In genomic region chr2:112944971-112945370, GRCh38 we compare ENCODE assay signal across 32 cellular contexts. TPM values are rescaled to one million over a fixed set of nuclear protein-coding genes. Genes with fewer than 3 reads are reported as not detected.
DNase-seq lines count a peak whose midpoint lies in the region; ATAC-seq, FAIRE-seq and TF ChIP-seq lines count a peak whose summit lies in the region.
"Had no signal": no experiment of that assay in that cellular context is flagged by ENCODE, and none has a peak within 500 bp of the region (broad histone marks: within the 10 kb centered on the region; RNA-seq: fewer than 3 reads in every experiment).

No MANE protein-coding gene starts in this region.

- TF ChIP-seq RAD21 in HepG2 (CRISPR knock-in tag; IDR thresholded peaks at IDR 0.05): no peak
- no peak for TF ChIP-seq RAD21 in K562 (CRISPR knock-in tag; conservative IDR thresholded peaks at IDR 0.05 in 1 of 2, IDR thresholded peaks at IDR 0.05 in 1 of 2)

- FAIRE-seq in HepG2 (lab: Jason Lieb, UNC) (no peak), K562 (lab: Jason Lieb, UNC) (no peak)
- FAIRE-seq: GM12878, GM12892, GM18507, GM19239 had no signal

- CTCF ChIA-PET in HepG2 (lab: Yijun Ruan, JAX; ENCODE audit: low intra/inter-chr PET ratio, low total read pairs): no interaction called here
- CTCF ChIA-PET in HEK293 (lab: Yijun Ruan, JAX): interaction anchor here (1.0 to 2.0 kb wide), 5 partner anchors 9 to 196 kb away, joined by 3 to 12 read pairs (median 4); no protein-coding TSS in a partner anchor
- CTCF ChIA-PET in K562 (lab: Yijun Ruan, JAX; ENCODE audit: low intra/inter-chr PET ratio): no interaction called here

- in situ Hi-C loops in HepG2 (cut with HindIII; ENCODE audit: extremely low pct_ligation_motif_present, low pct_unique_long_range_greater_than_20kb) (loop anchor here (5.0 kb wide), 1 partner anchor 193 kb away; no protein-coding TSS in a partner anchor), K562 (cut with MboI) (no loop called here)

- 2% methylated on average over 1 of the region's 1 CpG for WGBS in HepG2 (ENCODE audit: low lambda C conversion rate)
- 80% methylated on average over 1 of the region's 1 CpG for WGBS in right lobe of liver (ENCODE audit: insufficient coverage, low coverage, low lambda C conversion rate, missing lambda C conversion rate)
- WGBS in K562 (ENCODE audit: insufficient coverage, low coverage, missing lambda C conversion rate): 0% methylated on average over 1 of the region's 1 CpG

- peaks cover 8% of the 10 kb centered on the region for H3K4me1 ChIP-seq in HepG2 (ENCODE audit: insufficient read depth, low read length)
- peaks cover 0 to 18% (median 4%) of the 10 kb centered on the region in 4 donors for H3K4me1 ChIP-seq in right lobe of liver
- no peaks in the 10 kb centered on the region for H3K4me1 ChIP-seq in HEK293 (ENCODE audit: control insufficient read depth, insufficient read depth, low read length)
- no peaks in the 10 kb centered on the region for H3K4me1 ChIP-seq in K562 (replicated peaks in 1 of 2; ENCODE audit: control insufficient read depth in 2 of 2, insufficient read depth in 2 of 2, low read length in 2 of 2)
- H3K4me1 ChIP-seq: BE2C had no signal

- POLR2A ChIA-PET in HepG2 (lab: Yijun Ruan, JAX): no interaction called here
- POLR2A ChIA-PET in HEK293 (lab: Yijun Ruan, JAX): no interaction called here
- POLR2A ChIA-PET in K562 (lab: Yijun Ruan, JAX): interaction anchor here (0.7 kb wide), 1 partner anchor 110 kb away, joined by 3 read pairs; no protein-coding TSS in a partner anchor

- H3K36me3 ChIP-seq in HepG2 (replicated peaks in 1 of 2; ENCODE audit: control insufficient read depth in 1 of 2, insufficient read depth in 2 of 2, low read length in 2 of 2) (no peaks in the 10 kb centered on the region), right lobe of liver (no peaks in the 10 kb centered on the region), HEK293 (ENCODE audit: control insufficient read depth in 2 of 2, insufficient read depth in 1 of 2, low read length in 2 of 2) (no peaks in the 10 kb centered on the region), K562 (ENCODE audit: control insufficient read depth, insufficient read depth, low read length) (no peaks in the 10 kb centered on the region)
- H3K36me3 ChIP-seq: BE2C had no signal

- no peak overlapping the region for H3K4me3 ChIP-seq in HepG2 (replicated peaks in 1 of 3; ENCODE audit: insufficient read depth in 1 of 3, low read depth in 2 of 3, low read length in 3 of 3)
- H3K4me3 ChIP-seq in right lobe of liver: no peak overlapping the region
- H3K4me3 ChIP-seq in HEK293 (ENCODE audit: low read depth, low read length): no peak overlapping the region
- H3K4me3 ChIP-seq in K562: no peak overlapping the region
- H3K4me3 ChIP-seq: BLaER1, GM12878 had no signal

- H3K9me3 ChIP-seq in HepG2 (ENCODE audit: low read length): peaks cover 18% of the 10 kb centered on the region
- H3K9me3 ChIP-seq in right lobe of liver: no peaks in the 10 kb centered on the region
- H3K9me3 ChIP-seq in HEK293 (ENCODE audit: control insufficient read depth, insufficient read depth, low read depth, low read length): no peaks in the 10 kb centered on the region
- H3K9me3 ChIP-seq in K562 (replicated peaks; ENCODE audit: control insufficient read depth, insufficient read depth, low read depth, low read length): no peaks in the 10 kb centered on the region
- H3K9me3 ChIP-seq: BE2C had no signal

- DNase-seq in HepG2 (ENCODE audit: low spot score): no peak
- no peak for DNase-seq in right lobe of liver
- no peak for DNase-seq in K562 (ENCODE audit: extremely low read depth in 1 of 4, low spot score in 3 of 4)
- no peak for DNase-seq in GM19240 (ENCODE audit: insufficient read length, low spot score)
- no peak for DNase-seq in islet precursor cell
- DNase-seq: ACHN; BE2C; C1 segment of cervical spinal cord; CD4-positive, alpha-beta memory T cell; CD4-positive, CD25-positive, alpha-beta regulatory T cell; CD8-positive, alpha-beta memory T cell; COR-L47; DMS 273 treated with DMSO at 0.1 percent for 48 hours; DMS153; DMS53; DMS79; DND-41; EL; GDM1 had no signal

- no peak for ATAC-seq in HepG2
- no peak for ATAC-seq in right lobe of liver
- no peak for ATAC-seq in K562
- ATAC-seq: GM12878 had no signal

- no peak overlapping the region for H3K9ac ChIP-seq in HepG2 (ENCODE audit: insufficient read depth, low read depth, low read length)
- H3K9ac ChIP-seq in K562 (ENCODE audit: insufficient read depth in 1 of 2, low read depth in 2 of 2, low read length in 2 of 2): no peak overlapping the region
- H3K9ac ChIP-seq: BLaER1 had no signal

- TF ChIP-seq POLR2A in HepG2 (IDR thresholded peaks at IDR 0.05; ENCODE audit: insufficient read depth in 1 of 2, low read depth in 2 of 2, low read length in 2 of 2): no peak
- TF ChIP-seq POLR2A in right lobe of liver (IDR thresholded peaks at IDR 0.05): no peak
- TF ChIP-seq POLR2A in K562 (conservative IDR thresholded peaks at IDR 0.05): no peak

- no peak overlapping the region for H3K27ac ChIP-seq in HepG2 (ENCODE audit: extremely low read length, insufficient read depth, low read length)
- no peak overlapping the region for H3K27ac ChIP-seq in right lobe of liver
- H3K27ac ChIP-seq in HEK293 (ENCODE audit: extremely low read depth, low read depth, low read length): no peak overlapping the region
- H3K27ac ChIP-seq in K562 (ENCODE audit: extremely low read depth, low read depth, low read length): no peak overlapping the region
- H3K27ac ChIP-seq: 22Rv1, BLaER1 had no signal

- H2AFZ ChIP-seq in HepG2 (ENCODE audit: low read length) (no peak overlapping the region), K562 (ENCODE audit: low read depth, low read length) (no peak overlapping the region)

- H3K4me2 ChIP-seq in HepG2 (ENCODE audit: low read depth, low read length): no peak overlapping the region
- H3K4me2 ChIP-seq in K562 (ENCODE audit: insufficient read depth, low read length): no peak overlapping the region
- H3K4me2 ChIP-seq: BLaER1 had no signal

- no peak for TF ChIP-seq CTCF in HepG2 (CRISPR knock-in tag; IDR thresholded peaks at IDR 0.05)
- no peak for TF ChIP-seq CTCF in right lobe of liver (IDR thresholded peaks at IDR 0.05)
- TF ChIP-seq CTCF in HEK293 (tag by site-specific recombination; IDR thresholded peaks at IDR 0.05): no peak
- no peak for TF ChIP-seq CTCF in K562 (IDR thresholded peaks at IDR 0.05 in 2 of 3, conservative IDR thresholded peaks at IDR 0.05 in 1 of 3; ENCODE audit: insufficient read depth in 2 of 3, low read depth in 1 of 3, low read length in 3 of 3)

- H4K20me1 ChIP-seq in HepG2 (ENCODE audit: insufficient read depth, low read length) (no peaks in the 10 kb centered on the region), K562 (replicated peaks; ENCODE audit: control insufficient read depth, insufficient read depth, low read length) (no peaks in the 10 kb centered on the region)
- H4K20me1 ChIP-seq: BLaER1 had no signal

- no peaks in the 10 kb centered on the region for H3K9me1 ChIP-seq in K562 (ENCODE audit: control insufficient read depth, insufficient read depth, low read length)

- H3K27me3 ChIP-seq in HepG2 (ENCODE audit: control insufficient read depth in 1 of 2, insufficient read depth in 2 of 2, low read length in 2 of 2) (no peaks in the 10 kb centered on the region; a peak in 1 of 5 replicates), right lobe of liver (no peaks in the 10 kb centered on the region), K562 (ENCODE audit: control insufficient read depth in 2 of 2, insufficient read depth in 2 of 2, low read length in 2 of 2) (peaks cover 2 to 12% of the 10 kb centered on the region in 2 experiments; a peak in 3 of 5 replicates)
- H3K27me3 ChIP-seq: BE2C, BLaER1 had no signal

- BruUV-seq in HepG2 (replicated peaks; lab: Mats Ljungman, UMichigan) (no TSS peak), K562 (replicated peaks; lab: Mats Ljungman, UMichigan) (no TSS peak)

- TF ChIP-seq EP300 in HepG2 (IDR thresholded peaks at IDR 0.05; ENCODE audit: low read depth in 2 of 2, low read length in 2 of 2) (no peak), HepG2 (CRISPR knock-in tag; IDR thresholded peaks at IDR 0.05; ENCODE audit: borderline replicate concordance) (no peak), K562 (IDR thresholded peaks at IDR 0.05; ENCODE audit: low read length) (no peak)

- H3K79me2 ChIP-seq in HepG2 (ENCODE audit: insufficient read depth, low read length): no peaks in the 10 kb centered on the region
- H3K79me2 ChIP-seq in K562 (ENCODE audit: control insufficient read depth, insufficient read depth, low read length): no peaks in the 10 kb centered on the region

- intact Hi-C loops in HepG2 (cut with micrococcal nuclease; ENCODE audit: unreplicated experiment): loop anchor here (5.0 kb wide), 1 partner anchor 183 kb away; the partner anchor contains the start of gene CKAP2L
- intact Hi-C loops in right lobe of liver (cut with DNase I): loop anchor here in 1 of 2 donors (10.0 kb wide), 1 partner anchor 210 kb away; no protein-coding TSS in a partner anchor
- intact Hi-C loops in K562 (cut with micrococcal nuclease): loop anchor here (5.0 kb wide), 4 partner anchors 58 to 343 kb away; no protein-coding TSS in a partner anchor

RNA-seq across cellular contexts. Expression of gene IL36G, which starts 32.8 kb away (rescaled TPM):
- total RNA-seq in HepG2 (2016; rRNA removed; fragmentation: Illumina TruSeq; extraction: Trizol) (not detected in 2 replicates), right lobe of liver (not detected), K562 (2014; rRNA removed) (not detected in 2 replicates), K562 (2014; rRNA removed; fragmentation: Illumina TruSeq; extraction: Trizol) (not detected in 2 replicates), K562 (2015; rRNA removed; fragmentation: Illumina TruSeq; extraction: Trizol) (not detected in 2 replicates), K562 (2021) (not detected in 2 replicates)
- total RNA-seq in HepG2 (2016; cell fraction: cytosol; rRNA removed; fragmentation: Illumina TruSeq; extraction: Trizol; ENCODE audit: low read depth): not detected in 2 replicates
- total RNA-seq in HepG2 (2016; cell fraction: insoluble cytoplasmic fraction; rRNA removed; fragmentation: Illumina TruSeq; extraction: Trizol): not detected in 2 replicates
- not detected in 2 replicates for total RNA-seq in HepG2 (2016; cell fraction: membrane; rRNA removed; fragmentation: Illumina TruSeq; extraction: Trizol)
- total RNA-seq in HepG2 (2016; cell fraction: nucleus; rRNA removed; fragmentation: Illumina TruSeq; extraction: Trizol): not detected in 2 replicates
- polyA plus RNA-seq in HepG2 (2011; rRNA removed) (0.14 TPM in 1 of 2 replicates, not detected in the other), K562 (2011; rRNA removed) (not detected in 2 replicates), K562 (2014; fragmentation: Illumina TruSeq; extraction: Trizol) (not detected in 2 replicates), K562 (2014; fragmentation: Nextera tagmentation; extraction: Ambion mirVana) (not detected), K562 (2014; rRNA removed) (not detected in 2 replicates)
- not detected in 2 replicates for polyA plus RNA-seq in HepG2 (2011; cell fraction: cytosol; rRNA removed)
- 0.50 and 0.59 TPM in 2 replicates for polyA plus RNA-seq in HepG2 (2011; cell fraction: nucleus; rRNA removed)
- 0.15 TPM in 1 of 2 replicates, not detected in the other for polyA plus RNA-seq in HepG2 (2012)
- polyA plus RNA-seq in HepG2 (2016; cell fraction: cytosol; fragmentation: Illumina TruSeq; extraction: Trizol; ENCODE audit: low read depth): not detected in 2 replicates
- polyA plus RNA-seq in HepG2 (2016; cell fraction: insoluble cytoplasmic fraction; fragmentation: Illumina TruSeq; extraction: Trizol; ENCODE audit: low read depth): not detected in 2 replicates
- polyA plus RNA-seq in HepG2 (2016; cell fraction: membrane; fragmentation: Illumina TruSeq; extraction: Trizol; ENCODE audit: low read depth): not detected in 2 replicates
- polyA plus RNA-seq in HepG2 (2016; cell fraction: nucleus; fragmentation: Illumina TruSeq; extraction: Trizol; ENCODE audit: insufficient read depth, low read depth): not detected in 2 replicates
- polyA minus RNA-seq in HepG2 (2011; rRNA and poly(A)+ RNA removed; ENCODE audit: low replicate concordance): not detected in 2 replicates
- polyA minus RNA-seq in HepG2 (2011; cell fraction: cytosol; rRNA and poly(A)+ RNA removed): not detected in 2 replicates
- polyA minus RNA-seq in HepG2 (2011; cell fraction: nucleus; rRNA and poly(A)+ RNA removed): not detected in 2 replicates
- not detected in 2 replicates for total RNA-seq in K562 (2011; cell fraction: chromatin; rRNA removed; ENCODE audit: low replicate concordance)
- total RNA-seq in K562 (2011; cell fraction: nucleolus; rRNA removed): not detected in 2 replicates
- total RNA-seq in K562 (2011; cell fraction: nucleoplasm; rRNA removed): not detected in 2 replicates
- not detected in 2 replicates for polyA plus RNA-seq in K562 (2011; cell fraction: cytosol; rRNA removed)
- polyA plus RNA-seq in K562 (2011; cell fraction: nucleus; rRNA removed): 0.46 TPM in 1 of 2 replicates, not detected in the other
- 0.10 TPM in 1 of 2 replicates, not detected in the other for polyA plus RNA-seq in K562 (2012)
- not detected in 2 replicates for polyA minus RNA-seq in K562 (2011; rRNA and poly(A)+ RNA removed)
- polyA minus RNA-seq in K562 (2011; cell fraction: cytosol; rRNA and poly(A)+ RNA removed): not detected in 2 replicates
- not detected in 2 replicates for polyA minus RNA-seq in K562 (2011; cell fraction: nucleus; rRNA and poly(A)+ RNA removed)
- total RNA-seq: A172; A673; CD4-positive, alpha-beta memory T cell; CD4-positive, CD25-positive, alpha-beta regulatory T cell; CD8-positive, alpha-beta memory T cell; G401; GM12878 had no signal
- polyA plus RNA-seq: AG04450; CD14-positive monocyte; CD4-positive, alpha-beta memory T cell; CD4-positive, CD25-positive, alpha-beta regulatory T cell; CD8-positive, alpha-beta memory T cell had no signal

RNA-seq across cellular contexts. Expression of gene IL37, which starts 34.0 kb away (rescaled TPM):
- total RNA-seq in HepG2 (2016; rRNA removed; fragmentation: Illumina TruSeq; extraction: Trizol) (not detected in 2 replicates), right lobe of liver (not detected), K562 (2014; rRNA removed) (not detected in 2 replicates), K562 (2014; rRNA removed; fragmentation: Illumina TruSeq; extraction: Trizol) (not detected in 2 replicates), K562 (2015; rRNA removed; fragmentation: Illumina TruSeq; extraction: Trizol) (not detected in 2 replicates), K562 (2021) (not detected in 2 replicates)
- total RNA-seq in HepG2 (2016; cell fraction: cytosol; rRNA removed; fragmentation: Illumina TruSeq; extraction: Trizol; ENCODE audit: low read depth): not detected in 2 replicates
- not detected in 2 replicates for total RNA-seq in HepG2 (2016; cell fraction: insoluble cytoplasmic fraction; rRNA removed; fragmentation: Illumina TruSeq; extraction: Trizol)
- total RNA-seq in HepG2 (2016; cell fraction: membrane; rRNA removed; fragmentation: Illumina TruSeq; extraction: Trizol): not detected in 2 replicates
- not detected in 2 replicates for total RNA-seq in HepG2 (2016; cell fraction: nucleus; rRNA removed; fragmentation: Illumina TruSeq; extraction: Trizol)
- polyA plus RNA-seq in HepG2 (2011; rRNA removed) (0.16 TPM in 1 of 2 replicates, not detected in the other), K562 (2011; rRNA removed) (not detected in 2 replicates), K562 (2014; fragmentation: Illumina TruSeq; extraction: Trizol) (not detected in 2 replicates), K562 (2014; fragmentation: Nextera tagmentation; extraction: Ambion mirVana) (not detected), K562 (2014; rRNA removed) (not detected in 2 replicates)
- not detected in 2 replicates for polyA plus RNA-seq in HepG2 (2011; cell fraction: cytosol; rRNA removed)
- polyA plus RNA-seq in HepG2 (2011; cell fraction: nucleus; rRNA removed): 0.54 and 0.80 TPM in 2 replicates
- polyA plus RNA-seq in HepG2 (2012): not detected in 2 replicates
- not detected in 2 replicates for polyA plus RNA-seq in HepG2 (2016; cell fraction: cytosol; fragmentation: Illumina TruSeq; extraction: Trizol; ENCODE audit: low read depth)
- polyA plus RNA-seq in HepG2 (2016; cell fraction: insoluble cytoplasmic fraction; fragmentation: Illumina TruSeq; extraction: Trizol; ENCODE audit: low read depth): not detected in 2 replicates
- polyA plus RNA-seq in HepG2 (2016; cell fraction: membrane; fragmentation: Illumina TruSeq; extraction: Trizol; ENCODE audit: low read depth): not detected in 2 replicates
- polyA plus RNA-seq in HepG2 (2016; cell fraction: nucleus; fragmentation: Illumina TruSeq; extraction: Trizol; ENCODE audit: insufficient read depth, low read depth): 0.70 and 1.7 TPM in 2 replicates
- not detected in 2 replicates for polyA minus RNA-seq in HepG2 (2011; rRNA and poly(A)+ RNA removed; ENCODE audit: low replicate concordance)
- not detected in 2 replicates for polyA minus RNA-seq in HepG2 (2011; cell fraction: cytosol; rRNA and poly(A)+ RNA removed)
- polyA minus RNA-seq in HepG2 (2011; cell fraction: nucleus; rRNA and poly(A)+ RNA removed): not detected in 2 replicates
- not detected in 2 replicates for total RNA-seq in K562 (2011; cell fraction: chromatin; rRNA removed; ENCODE audit: low replicate concordance)
- not detected in 2 replicates for total RNA-seq in K562 (2011; cell fraction: nucleolus; rRNA removed)
- not detected in 2 replicates for total RNA-seq in K562 (2011; cell fraction: nucleoplasm; rRNA removed)
- polyA plus RNA-seq in K562 (2011; cell fraction: cytosol; rRNA removed): 0.09 TPM in 1 of 2 replicates, not detected in the other
- 0.48 TPM in 1 of 2 replicates, not detected in the other for polyA plus RNA-seq in K562 (2011; cell fraction: nucleus; rRNA removed)
- polyA plus RNA-seq in K562 (2012): not detected in 2 replicates
- not detected in 2 replicates for polyA minus RNA-seq in K562 (2011; rRNA and poly(A)+ RNA removed)
- polyA minus RNA-seq in K562 (2011; cell fraction: cytosol; rRNA and poly(A)+ RNA removed): not detected in 2 replicates
- not detected in 2 replicates for polyA minus RNA-seq in K562 (2011; cell fraction: nucleus; rRNA and poly(A)+ RNA removed)
- total RNA-seq: A172; A673; CD4-positive, alpha-beta memory T cell; CD4-positive, CD25-positive, alpha-beta regulatory T cell; CD8-positive, alpha-beta memory T cell; Daoy; G401; GM12878 had no signal
- polyA plus RNA-seq: AG04450; CD14-positive monocyte; CD4-positive, alpha-beta memory T cell; CD4-positive, CD25-positive, alpha-beta regulatory T cell; CD8-positive, alpha-beta memory T cell had no signal
